Comparison of ENCODE assay signal across 19 cellular contexts in the genomic region with DNA sequence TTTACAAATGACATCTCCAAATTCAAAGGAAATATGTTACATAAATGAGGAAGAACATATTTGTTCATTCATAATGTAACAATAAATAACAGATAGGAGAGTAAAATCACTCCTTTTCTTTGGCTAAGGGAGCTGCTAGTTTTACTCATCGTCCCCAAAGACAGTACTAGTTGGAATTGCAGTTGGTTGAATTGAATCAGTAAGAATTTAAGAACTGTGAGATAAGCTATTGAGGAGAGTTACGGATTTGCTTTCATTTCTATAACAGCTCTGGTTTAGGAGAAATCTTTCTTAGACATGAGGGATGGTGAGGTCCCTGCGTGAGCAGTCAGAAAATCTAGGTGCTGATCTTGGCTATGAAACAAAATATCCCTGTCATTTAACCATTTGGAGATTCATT.
DNase-seq lines count a peak whose midpoint lies in the region; ATAC-seq and TF ChIP-seq lines count a peak whose summit lies in the region.
"Had no signal": no experiment of that assay in that cellular context is flagged by ENCODE, and none has a peak within 500 bp of the region (broad histone marks: within the 10 kb centered on the region; RNA-seq: fewer than 3 reads in every experiment).

No MANE protein-coding gene starts in this region.

- H3K9ac ChIP-seq in GM23248 (no peak overlapping the region), rectal smooth muscle tissue (ENCODE audit: low read length) (no peak overlapping the region), trophoblast cell (ENCODE audit: low read length) (no peak overlapping the region)
- H3K9ac ChIP-seq: BLaER1 treated with 17β-estradiol and CSF1 and Interleukin-3, amounts not matched to agents 10 nM and 100 nM had no signal

- no peak for TF ChIP-seq POLR2A in ovary (IDR thresholded peaks at IDR 0.05)

- 55 to 66% methylated on average over 3 of the region's 3 CpGs for WGBS in GM23248 (ENCODE audit: low coverage in 1 of 2, low lambda C conversion rate in 2 of 2, missing lambda C conversion rate in 2 of 2), 2 experiments
- 8 to 13% (median 10%) methylated on average over 3 of the region's 3 CpGs for WGBS in ovary, 3 donors
- WGBS in trophoblast cell (ENCODE audit: extremely low coverage, insufficient coverage, insufficient read length) = no CpG with 5 or more reads among the region's 3 CpGs

- H3K36me3 Mint-ChIP-seq in CD4-positive, alpha-beta memory T cell = no peaks in the 10 kb centered on the region
- H3K36me3 Mint-ChIP-seq: CD8-positive, alpha-beta memory T cell had no signal

- no peak overlapping the region for H3K23ac ChIP-seq in trophoblast cell (ENCODE audit: low read length)

- H3K4me3 ChIP-seq in GM23248 = no peak overlapping the region
- no peak overlapping the region for H3K4me3 ChIP-seq in rectal smooth muscle tissue (ENCODE audit: low read length)
- H3K4me3 ChIP-seq in ovary = no peak overlapping the region
- no peak overlapping the region for H3K4me3 ChIP-seq in CD4-positive, alpha-beta memory T cell (ENCODE audit: low read length in 2 of 2)
- no peak overlapping the region for H3K4me3 ChIP-seq in trophoblast cell (ENCODE audit: low read depth, low read length)
- H3K4me3 ChIP-seq: BLaER1 treated with 17β-estradiol and CSF1 and Interleukin-3, amounts not matched to agents 10 nM and 100 nM; PC-9; SJCRH30 had no signal

- H3K4me1 Mint-ChIP-seq in CD4-positive, alpha-beta memory T cell = peaks cover 0 to under 1% (median 0%) of the 10 kb centered on the region in 4 donors

- POLR2A ChIA-PET in CD4-positive, alpha-beta memory T cell (lab: Charles Lee; ENCODE audit: partially characterized antibody) = no interaction called here

- no peaks in the 10 kb centered on the region for H3K9me2 ChIP-seq in GM23248 (ENCODE audit: insufficient read depth)

- no peak overlapping the region for H2BK120ac ChIP-seq in trophoblast cell (ENCODE audit: insufficient read depth, low read length, poor library complexity)

- no peak overlapping the region for H4K91ac ChIP-seq in trophoblast cell (ENCODE audit: low read depth, low read length)

- no peak overlapping the region for H3K27ac Mint-ChIP-seq in CD4-positive, alpha-beta memory T cell
- H3K27ac Mint-ChIP-seq: CD8-positive, alpha-beta memory T cell had no signal

- H2BK5ac ChIP-seq in trophoblast cell (ENCODE audit: low read depth, low read length, poor library complexity) = no peak overlapping the region

- H3K27ac ChIP-seq in GM23248 (no peak overlapping the region), rectal smooth muscle tissue (ENCODE audit: low read depth, low read length) (peak overlapping the region; percentile 27), ovary (no peak overlapping the region), trophoblast cell (ENCODE audit: low read depth, low read length) (no peak overlapping the region)
- no peak overlapping the region for H3K27ac ChIP-seq in CD4-positive, alpha-beta memory T cell (ENCODE audit: low read depth, low read length)
- H3K27ac ChIP-seq: BLaER1 treated with 17β-estradiol and CSF1 and Interleukin-3, amounts not matched to agents 10 nM and 100 nM; PC-9; RWPE1; SJCRH30 had no signal

- H3K4me1 ChIP-seq in GM23248 (ENCODE audit: insufficient read depth) (peaks cover 15% of the 10 kb centered on the region), rectal smooth muscle tissue (ENCODE audit: control insufficient read depth, insufficient read depth, low read length) (peaks cover 5% of the 10 kb centered on the region), ovary (ENCODE audit: insufficient read depth) (no peaks in the 10 kb centered on the region), trophoblast cell (ENCODE audit: control insufficient read depth in 1 of 2, insufficient read depth in 2 of 2, low read length in 2 of 2) (peaks cover 0 to 3% of the 10 kb centered on the region in 2 experiments)
- H3K4me1 ChIP-seq in CD4-positive, alpha-beta memory T cell (ENCODE audit: insufficient read depth, low read length) = no peaks in the 10 kb centered on the region
- H3K4me1 ChIP-seq: SJCRH30 had no signal

- no peak overlapping the region for H3K4ac ChIP-seq in trophoblast cell (ENCODE audit: low read depth, low read length)

- H3K79me1 ChIP-seq in trophoblast cell (ENCODE audit: low read length) = peaks cover 2% of the 10 kb centered on the region

- H4K12ac ChIP-seq in trophoblast cell (ENCODE audit: low read depth, low read length) = no peak overlapping the region

- H3K27me3 ChIP-seq in GM23248 (replicated peaks; ENCODE audit: insufficient read depth) (no peaks in the 10 kb centered on the region), rectal smooth muscle tissue (ENCODE audit: control insufficient read depth, insufficient read depth, low read length) (no peaks in the 10 kb centered on the region), ovary (no peaks in the 10 kb centered on the region), trophoblast cell (ENCODE audit: insufficient read depth, low read length) (no peaks in the 10 kb centered on the region)
- H3K27me3 ChIP-seq in CD4-positive, alpha-beta memory T cell (ENCODE audit: insufficient read depth, low read length) = no peaks in the 10 kb centered on the region
- H3K27me3 ChIP-seq: BLaER1 treated with 17β-estradiol and CSF1 and Interleukin-3, amounts not matched to agents 10 nM and 100 nM; SJCRH30 had no signal

- DNase-seq in GM23248 = peak; percentile 12
- peak; percentile 37 for DNase-seq in amniotic epithelial cell (ENCODE audit: low read depth)
- DNase-seq in left ventricle myocardium superior = no peak
- DNase-seq in ovary = no peak
- no peak for DNase-seq in CD4-positive, alpha-beta memory T cell
- no peak for DNase-seq in trophoblast cell
- DNase-seq: CD8-positive, alpha-beta memory T cell; DMS53; MM.1S; NCI-H1694 treated with DMSO at 0.1 percent for 48 hours; NCI-H2107; NCI-H2227 treated with DMSO at 0.1 percent for 48 hours; NCI-H526; PC-9; SJCRH30 had no signal

- H3K79me2 ChIP-seq in GM23248 (ENCODE audit: insufficient read depth) (no peaks in the 10 kb centered on the region), trophoblast cell (ENCODE audit: control insufficient read depth, insufficient read depth, low read length, poor library complexity) (no peaks in the 10 kb centered on the region)

- H3K36me3 ChIP-seq in GM23248 (ENCODE audit: low read depth) = no peaks in the 10 kb centered on the region
- no peaks in the 10 kb centered on the region for H3K36me3 ChIP-seq in rectal smooth muscle tissue (ENCODE audit: control insufficient read depth, insufficient read depth, low read length)
- H3K36me3 ChIP-seq in ovary = no peaks in the 10 kb centered on the region
- no peaks in the 10 kb centered on the region for H3K36me3 ChIP-seq in CD4-positive, alpha-beta memory T cell (ENCODE audit: insufficient read depth, low read length)
- no peaks in the 10 kb centered on the region for H3K36me3 ChIP-seq in trophoblast cell (ENCODE audit: control insufficient read depth in 1 of 2, insufficient read depth in 2 of 2, low read length in 2 of 2)
- H3K36me3 ChIP-seq: BLaER1 treated with 17β-estradiol and CSF1 and Interleukin-3, amounts not matched to agents 10 nM and 100 nM; SJCRH30 had no signal

- H3K18ac ChIP-seq in trophoblast cell (ENCODE audit: low read length) = no peak overlapping the region

- H3K9me3 ChIP-seq in GM23248 (ENCODE audit: low read depth) (no peaks in the 10 kb centered on the region), ovary (no peaks in the 10 kb centered on the region), trophoblast cell (ENCODE audit: insufficient read depth, low read depth, low read length) (no peaks in the 10 kb centered on the region)
- no peaks in the 10 kb centered on the region for H3K9me3 ChIP-seq in CD4-positive, alpha-beta memory T cell (ENCODE audit: control insufficient read depth in 1 of 2, low read length in 2 of 2)
- H3K9me3 ChIP-seq: BLaER1 treated with 17β-estradiol and CSF1 and Interleukin-3, amounts not matched to agents 10 nM and 100 nM; SJCRH30 had no signal

- peaks cover 19% of the 10 kb centered on the region for H3F3A ChIP-seq in GM23248 (ENCODE audit: insufficient read depth)

- TF ChIP-seq CTCF in ovary (IDR thresholded peaks at IDR 0.05) = no peak

- no peak overlapping the region for H2AK5ac ChIP-seq in trophoblast cell (ENCODE audit: low read length)

- H2BK12ac ChIP-seq in trophoblast cell (ENCODE audit: low read length) = no peak overlapping the region

- intact Hi-C loops in left ventricle myocardium superior (cut with micrococcal nuclease) = no loop called here
- intact Hi-C loops in ovary (cut with DNase I) = no loop called here
- intact Hi-C loops in CD4-positive, alpha-beta memory T cell (cut with micrococcal nuclease) = no loop called here

- H4K8ac ChIP-seq in trophoblast cell (ENCODE audit: low read depth, low read length) = no peak overlapping the region

- peaks cover 0 to 2% (median 0%) of the 10 kb centered on the region in 8 donors for H3K9me3 Mint-ChIP-seq in CD4-positive, alpha-beta memory T cell
- H3K9me3 Mint-ChIP-seq: CD8-positive, alpha-beta memory T cell had no signal

- no peak overlapping the region for H3K4me2 ChIP-seq in GM23248 (ENCODE audit: unreplicated experiment)
- H3K4me2 ChIP-seq in trophoblast cell (ENCODE audit: low read length) = no peak overlapping the region
- H3K4me2 ChIP-seq: BLaER1 treated with 17β-estradiol and CSF1 and Interleukin-3, amounts not matched to agents 10 nM and 100 nM; PC-9 had no signal

- no peak overlapping the region for H2AFZ ChIP-seq in GM23248
- H2AFZ ChIP-seq in trophoblast cell (ENCODE audit: insufficient read depth, low read length, poor library complexity) = no peak overlapping the region
- H2AFZ ChIP-seq: PC-9 had no signal

- CTCF ChIA-PET in CD4-positive, alpha-beta memory T cell (lab: Charles Lee; ENCODE audit: partially characterized antibody) = no interaction called here

- H3K14ac ChIP-seq in trophoblast cell (ENCODE audit: low read length) = no peak overlapping the region

- peak; percentile 38 for ATAC-seq in left ventricle myocardium superior
- no peak for ATAC-seq in GM18858 (IDR thresholded peaks at IDR 0.05; ENCODE audit: unreplicated experiment)

- H3K4me3 Mint-ChIP-seq in CD4-positive, alpha-beta memory T cell = no peak overlapping the region
- H3K4me3 Mint-ChIP-seq: CD8-positive, alpha-beta memory T cell had no signal

- in situ Hi-C loops in GM23248 (cut with MboI) = no loop called here

- peaks cover 0 to 2% of the 10 kb centered on the region in 2 donors for H3K27me3 Mint-ChIP-seq in CD4-positive, alpha-beta memory T cell

- no peaks in the 10 kb centered on the region for H4K20me1 ChIP-seq in GM23248 (ENCODE audit: insufficient read depth)
- H4K20me1 ChIP-seq: BLaER1 treated with 17β-estradiol and CSF1 and Interleukin-3, amounts not matched to agents 10 nM and 100 nM had no signal

- TF ChIP-seq EP300 in ovary (IDR thresholded peaks at IDR 0.05) = no peak

Comparison
In these comparisons a context has a peak if more than half of its experiments do, and no peak if none do; other contexts are left out.
1. DNase-seq: peak in GM23248 (single experiment) and amniotic epithelial cell (single experiment); none in left ventricle myocardium superior (single experiment), ovary (0 of 5), CD4-positive, alpha-beta memory T cell (0 of 5) and trophoblast cell (0 of 2).